Comparison of ENCODE assay signal across 14 cellular contexts in the genomic region with DNA sequence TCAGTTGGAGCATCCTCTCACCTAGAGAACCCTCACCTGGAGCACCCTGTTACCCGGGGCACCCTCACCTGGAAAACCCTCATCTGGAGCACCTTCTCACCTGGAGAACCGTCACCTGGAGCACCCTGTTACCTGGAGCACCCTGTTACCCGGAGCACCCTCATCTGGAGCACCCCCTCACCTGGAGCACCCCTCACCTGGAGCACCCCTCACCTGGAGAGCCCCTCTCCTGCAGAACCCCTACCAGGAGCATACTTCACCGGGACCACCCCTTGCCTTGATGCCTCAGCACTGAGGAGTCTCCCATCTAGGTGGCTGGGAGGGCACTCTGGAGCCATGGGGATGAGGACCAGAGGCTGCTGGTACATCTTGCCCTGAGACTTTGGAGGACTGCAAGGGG. TPM values are rescaled to one million over a fixed set of nuclear protein-coding genes. Genes with fewer than 3 reads are reported as not detected.
"Had no signal": no experiment of that assay in that cellular context is flagged by ENCODE, and none has a peak within 500 bp of the region (broad histone marks: within the 10 kb centered on the region; RNA-seq: fewer than 3 reads in every experiment).

No MANE protein-coding gene starts in this region.

- ATAC-seq: activated naive CD4-positive, alpha-beta T cell treated with anti-CD3 and anti-CD28 coated beads, Interleukin-2, amount 50 U/mL, for 72 hours; effector memory CD8-positive, alpha-beta T cell; lower lobe of right lung; natural killer cell treated with Interleukin-12 subunit alpha and Interleukin-12 subunit beta and Interleukin-15 and Interleukin-18, amount 100 ng/mL, for 72 hours; stimulated activated naive B cell treated with anti-CD40 and anti-IgM and Interleukin-4, amounts not matched to agents 10 μg/mL and 1 μg/mL and 100 μg/mL, for 72 hours had no signal

- H3K4me3 Mint-ChIP-seq: activated T-helper 1 cell treated with anti-CD3 and anti-CD28 coated beads, Interleukin-12 subunit alpha, Interleukin-12 subunit beta, Interleukin-2, Interleukin-4 antibody, amounts not matched to agents 30 ng/mL and 10 ng/mL and 1 ng/mL, durations not matched to agents 14 hours and 24 hours and 36 hours; effector memory CD8-positive, alpha-beta T cell; mesothelial cell of epicardium; natural killer cell treated with Interleukin-12 subunit alpha and Interleukin-12 subunit beta and Interleukin-15 and Interleukin-18, amount 100 ng/mL, for 72 hours; stimulated activated naive B cell treated with anti-CD40 and anti-IgM and Interleukin-4, amounts not matched to agents 10 μg/mL and 1 μg/mL and 100 μg/mL, for 72 hours had no signal

- DNase-seq: activated CD4-positive, alpha-beta T cell treated with anti-CD3 and anti-CD28 coated beads, Interleukin-2, amount 50 U/mL, for 4 hours; activated gamma-delta T cell treated with Interleukin-2 at 50 U/mL for 16 hours; effector memory CD8-positive, alpha-beta T cell; lower lobe of right lung; stimulated activated naive B cell treated with anti-CD40 and anti-IgM and Interleukin-4, amounts not matched to agents 10 μg/mL and 1 μg/mL and 100 μg/mL, for 72 hours had no signal

- H3K27ac ChIP-seq: epithelial cell of prostate, hepatocyte, lower lobe of right lung, WERI-Rb-1 had no signal

- H3K27ac Mint-ChIP-seq: activated naive CD4-positive, alpha-beta T cell treated with anti-CD3 and anti-CD28 coated beads, Interleukin-2, amount 50 U/mL, for 72 hours; activated T-helper 1 cell treated with anti-CD3 and anti-CD28 coated beads, Interleukin-12 subunit alpha, Interleukin-12 subunit beta, Interleukin-2, Interleukin-4 antibody, amounts not matched to agents 30 ng/mL and 10 ng/mL and 1 ng/mL, durations not matched to agents 14 hours and 24 hours and 36 hours; effector memory CD8-positive, alpha-beta T cell; mesothelial cell of epicardium; natural killer cell treated with Interleukin-12 subunit alpha and Interleukin-12 subunit beta and Interleukin-15 and Interleukin-18, amount 100 ng/mL, for 72 hours; stimulated activated naive B cell treated with anti-CD40 and anti-IgM and Interleukin-4, amounts not matched to agents 10 μg/mL and 1 μg/mL and 100 μg/mL, for 72 hours had no signal

- H3K36me3 Mint-ChIP-seq: activated naive CD4-positive, alpha-beta T cell treated with anti-CD3 and anti-CD28 coated beads, Interleukin-2, amount 50 U/mL, for 72 hours; mesothelial cell of epicardium; natural killer cell treated with Interleukin-12 subunit alpha and Interleukin-12 subunit beta and Interleukin-15 and Interleukin-18, amount 100 ng/mL, for 72 hours; stimulated activated naive B cell treated with anti-CD40 and anti-IgM and Interleukin-4, amounts not matched to agents 10 μg/mL and 1 μg/mL and 100 μg/mL, for 72 hours had no signal

- H3K4me1 Mint-ChIP-seq: mesothelial cell of epicardium had no signal

- H3K9me3 Mint-ChIP-seq: activated naive CD4-positive, alpha-beta T cell treated with anti-CD3 and anti-CD28 coated beads, Interleukin-2, amount 50 U/mL, for 72 hours; activated T-helper 1 cell treated with anti-CD3 and anti-CD28 coated beads, Interleukin-12 subunit alpha, Interleukin-12 subunit beta, Interleukin-2, Interleukin-4 antibody, amounts not matched to agents 30 ng/mL and 10 ng/mL and 1 ng/mL, durations not matched to agents 14 hours and 24 hours and 36 hours; effector memory CD8-positive, alpha-beta T cell; mesothelial cell of epicardium; natural killer cell treated with Interleukin-12 subunit alpha and Interleukin-12 subunit beta and Interleukin-15 and Interleukin-18, amount 100 ng/mL, for 72 hours; stimulated activated naive B cell treated with anti-CD40 and anti-IgM and Interleukin-4, amounts not matched to agents 10 μg/mL and 1 μg/mL and 100 μg/mL, for 72 hours had no signal

RNA-seq across cellular contexts. Expression of gene FBXL16, which starts 3.4 kb away (rescaled TPM):
- total RNA-seq: dermis blood vessel endothelial cell, posterior vena cava had no signal
